In genomic region chr2:238771193-238771592, GRCh38 we compare ENCODE assay signal across 12 cellular contexts.
DNase-seq lines count a peak whose midpoint lies in the region; ATAC-seq and TF ChIP-seq lines count a peak whose summit lies in the region.
"Had no signal": no experiment of that assay in that cellular context is flagged by ENCODE, and none has a peak within 500 bp of the region (broad histone marks: within the 10 kb centered on the region; RNA-seq: fewer than 3 reads in every experiment).

No MANE protein-coding gene starts in this region.

- ATAC-seq in GM18867 (IDR thresholded peaks at IDR 0.05; ENCODE audit: unreplicated experiment) = no peak
- no peak for ATAC-seq in GM19467 (IDR thresholded peaks at IDR 0.05; ENCODE audit: unreplicated experiment)
- ATAC-seq: activated CD8-positive, alpha-beta T cell treated with anti-CD3 and anti-CD28 coated beads, Interleukin-2, amount 10 ng/mL, durations not matched to agents 7 days and 5 days had no signal

- H3K4me1 Mint-ChIP-seq in type B pancreatic cell (ENCODE audit: unreplicated experiment) = peaks cover 8% of the 10 kb centered on the region

- no peaks in the 10 kb centered on the region for H3K9me3 Mint-ChIP-seq in type B pancreatic cell

- peaks cover 73% of the 10 kb centered on the region for H3K27me3 Mint-ChIP-seq in type B pancreatic cell

- no peak overlapping the region for H3K4me3 ChIP-seq in WI38 (ENCODE audit: low read depth, low read length)
- H3K4me3 ChIP-seq: lung had no signal

- H3K4me3 Mint-ChIP-seq in type B pancreatic cell = no peak overlapping the region
- H3K4me3 Mint-ChIP-seq: activated CD8-positive, alpha-beta T cell treated with anti-CD3 and anti-CD28 coated beads, Interleukin-2, amount 10 ng/mL, durations not matched to agents 7 days and 5 days had no signal

- TF ChIP-seq CTCF in WI38 (IDR thresholded peaks at IDR 0.05; ENCODE audit: low read depth, low read length) = 0 out of 2 replicates have a peak, but pooled peaks have one; percentile 24
- peak; percentile 60 for TF ChIP-seq CTCF in type B pancreatic cell (conservative IDR thresholded peaks at IDR 0.05)

- no peak overlapping the region for H3K27ac Mint-ChIP-seq in type B pancreatic cell
- H3K27ac Mint-ChIP-seq: activated CD8-positive, alpha-beta T cell treated with anti-CD3 and anti-CD28 coated beads, Interleukin-2, amount 10 ng/mL, durations not matched to agents 7 days and 5 days had no signal

- H3K36me3 Mint-ChIP-seq in type B pancreatic cell = no peaks in the 10 kb centered on the region

- DNase-seq in SHP77 (lab: John Stamatoyannopoulos, UW) = peak; percentile 1 to 5
- DNase-seq in SHP77 treated with DMSO at 0.1 percent for 48 hours (lab: John Stamatoyannopoulos, UW) = no peak
- DNase-seq in globus pallidus (ENCODE audit: low spot score) = peak; percentile 7
- DNase-seq in type B pancreatic cell (ENCODE audit: extremely low spot score, unreplicated experiment) = no peak
- DNase-seq in activated gamma-delta T cell treated with Interleukin-2 at 50 U/mL for 16 hours = no peak
- DNase-seq: activated CD8-positive, alpha-beta T cell treated with anti-CD3 and anti-CD28 coated beads, Interleukin-2, amount 10 ng/mL, durations not matched to agents 7 days and 5 days; AML-193; NCI-H1930 had no signal

Comparison
In these comparisons a context has a peak if more than half of its experiments do, and no peak if none do; other contexts are left out.
1. DNase-seq: peak in SHP77 (2 of 2) and globus pallidus (single experiment); none in SHP77 treated with DMSO at 0.1 percent for 48 hours (single experiment), type B pancreatic cell (single experiment) and activated gamma-delta T cell treated with Interleukin-2 at 50 U/mL for 16 hours (single experiment).